Comparison of ENCODE assay signal across 3 cellular contexts in the genomic region with DNA sequence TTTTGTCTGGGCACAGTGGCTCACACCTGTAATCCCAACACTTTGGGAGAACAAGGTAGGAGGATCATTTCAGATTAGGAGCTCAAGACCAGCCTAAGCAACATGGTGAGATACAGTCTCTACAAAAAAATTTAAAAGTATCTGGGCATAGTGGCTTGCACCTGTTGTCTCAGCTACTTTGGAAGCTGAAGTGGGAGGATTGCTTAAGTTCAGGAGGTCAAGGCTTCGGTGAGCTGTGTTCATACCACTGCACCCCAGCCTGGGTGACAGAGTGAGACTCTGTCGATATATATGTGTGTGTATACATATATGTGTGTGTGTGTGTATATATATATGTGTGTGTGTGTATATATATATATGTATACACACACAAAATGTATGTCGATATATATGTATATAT.
"Had no signal": no experiment of that assay in that cellular context is flagged by ENCODE, and none has a peak within 500 bp of the region (broad histone marks: within the 10 kb centered on the region; RNA-seq: fewer than 3 reads in every experiment).

No MANE protein-coding gene starts in this region.

- DNase-seq: GDM1, GF-D8 had no signal

- ATAC-seq: GM12878 had no signal

- H3K4me3 ChIP-seq: GM12878 had no signal
